Comparison of ENCODE assay signal across 8 cellular contexts in the genomic region with DNA sequence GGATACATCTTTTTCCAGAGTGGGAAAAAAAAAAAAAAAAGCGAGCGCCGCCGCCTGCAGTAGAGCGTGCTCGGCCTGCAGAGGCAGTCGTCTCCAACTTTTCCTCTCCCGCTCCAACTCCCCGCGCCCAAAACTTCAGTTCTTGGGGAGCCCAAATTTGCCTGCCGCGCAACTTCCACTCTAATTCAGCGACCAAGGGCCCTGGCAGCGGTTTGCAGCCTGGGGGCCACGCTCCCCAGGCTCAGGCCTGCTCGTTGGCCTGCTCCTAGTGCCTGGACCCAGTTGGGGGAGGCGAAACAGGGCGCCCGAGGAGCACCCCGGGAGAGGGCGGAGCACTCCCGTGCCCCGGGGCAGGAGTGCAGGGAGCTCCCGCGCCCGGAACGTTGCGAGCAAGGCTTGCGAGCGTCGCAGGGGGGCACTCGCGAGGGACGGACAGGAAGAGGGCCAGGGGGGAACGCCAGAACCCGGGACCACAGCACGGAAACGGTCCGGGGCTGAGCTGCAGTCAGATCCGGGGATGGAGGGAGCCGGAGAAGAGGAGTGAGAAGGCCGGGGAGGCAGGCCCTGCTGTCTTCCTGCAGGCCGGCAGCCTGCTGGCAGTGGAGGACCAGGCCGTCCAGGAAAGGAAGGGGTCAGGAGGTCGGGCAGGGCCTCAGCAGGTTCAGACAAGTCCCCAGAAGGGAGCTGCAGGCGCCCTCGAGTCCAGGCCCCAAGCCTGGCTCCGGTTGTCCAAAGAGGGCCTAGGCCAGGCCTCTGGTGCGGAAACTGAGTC. TPM values are rescaled to one million over a fixed set of nuclear protein-coding genes. Genes with fewer than 3 reads are reported as not detected.
DNase-seq lines count a peak whose midpoint lies in the region; ATAC-seq and TF ChIP-seq lines count a peak whose summit lies in the region.

A gene with protein sequence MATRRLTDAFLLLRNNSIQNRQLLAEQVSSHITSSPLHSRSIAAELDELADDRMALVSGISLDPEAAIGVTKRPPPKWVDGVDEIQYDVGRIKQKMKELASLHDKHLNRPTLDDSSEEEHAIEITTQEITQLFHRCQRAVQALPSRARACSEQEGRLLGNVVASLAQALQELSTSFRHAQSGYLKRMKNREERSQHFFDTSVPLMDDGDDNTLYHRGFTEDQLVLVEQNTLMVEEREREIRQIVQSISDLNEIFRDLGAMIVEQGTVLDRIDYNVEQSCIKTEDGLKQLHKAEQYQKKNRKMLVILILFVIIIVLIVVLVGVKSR (plus strand): TSS at position 508 of the 772 bp plus-strand sequence. CDS start 724 bp downstream, outside the sequence.

- POLR2A ChIA-PET in OCI-LY7 (lab: Charles Lee) = interaction anchor here (0.6 to 1.8 kb wide), 4 partner anchors 14 to 381 kb away, joined by 3 to 5 read pairs (median 4); partner anchors contain the start of gene ATP5F1E

- H3K27ac ChIP-seq in OCI-LY7 (ENCODE audit: low read depth, low read length, poor library complexity, severe bottlenecking) = peak within 1 kb of the TSS; percentile 74
- peak within 1 kb of the TSS; percentile 87 for H3K27ac ChIP-seq in epithelial cell of prostate

- H3K9me3 ChIP-seq in OCI-LY7 (ENCODE audit: low read length) = no peaks in the 10 kb centered on the region

- TSS peak; percentile 62 for BruUV-seq in OCI-LY7 (replicated peaks; lab: Mats Ljungman, UMichigan)

- peak; percentile 97 for DNase-seq in Caki2 (ENCODE audit: low read depth)
- peak; percentile 98 for DNase-seq in HuH-7.5 (ENCODE audit: low spot score)
- peak; percentile 94 for DNase-seq in OCI-LY7 (ENCODE audit: low spot score)
- peak; percentile 86 for DNase-seq in activated T-cell treated with anti-CD3 and anti-CD28 coated beads for 48 hours (ENCODE audit: low read depth)
- DNase-seq in epithelial cell of prostate (ENCODE audit: low read depth, low spot score) = peak; percentile 79
- DNase-seq in mucosa of gallbladder (ENCODE audit: low spot score) = peak; percentile 88
- peak; percentile 81 for DNase-seq in stimulated activated CD8-positive, alpha-beta memory T cell treated with anti-CD3 and anti-CD28 coated beads, Interleukin-4, amount 100 ng/mL, for 24 hours (ENCODE audit: low read depth)

- H3K4me2 ChIP-seq in OCI-LY7 (ENCODE audit: low read length) = peak within 1 kb of the TSS; percentile 97

- in situ Hi-C loops in Caki2 (cut with HindIII; ENCODE audit: low pct_unique_long_range_greater_than_20kb, low sequenced_read_pairs) = no loop called here

- H4K20me1 ChIP-seq in OCI-LY7 (ENCODE audit: insufficient read depth, low read length) = peaks cover 39% of the 10 kb centered on the region

- H3K36me3 ChIP-seq in OCI-LY7 (ENCODE audit: insufficient read depth, low read length) = peaks cover 15% of the 10 kb centered on the region

- intact Hi-C loops in OCI-LY7 (cut with micrococcal nuclease; ENCODE audit: unreplicated experiment) = loop anchor here (2.0 to 10.0 kb wide), 3 partner anchors 41 to 414 kb away; partner anchors contain the start of genes NPEPL1 and PRELID3B

- H3K79me2 ChIP-seq in OCI-LY7 (ENCODE audit: insufficient read depth, low read depth, low read length) = peaks cover 49% of the 10 kb centered on the region

- peak within 1 kb of the TSS; percentile 86 for H2AFZ ChIP-seq in OCI-LY7 (ENCODE audit: low read length)

- peak; percentile 58 for ATAC-seq in GM21447 (IDR thresholded peaks at IDR 0.05; ENCODE audit: unreplicated experiment)

- H3K4me3 ChIP-seq in OCI-LY7 (ENCODE audit: low read depth, low read length, poor library complexity, severe bottlenecking) = peak within 1 kb of the TSS; percentile 98

- H3K9me2 ChIP-seq in OCI-LY7 (ENCODE audit: insufficient read depth, low read length) = no peaks in the 10 kb centered on the region

- CTCF ChIA-PET in OCI-LY7 (lab: Charles Lee; ENCODE audit: unreplicated experiment) = no interaction called here

- TF ChIP-seq CTCF in OCI-LY7 (conservative IDR thresholded peaks at IDR 0.05; ENCODE audit: low read length) = peak; percentile 88

- H3K4me1 ChIP-seq in OCI-LY7 (ENCODE audit: insufficient read depth, low read length, poor library complexity, severe bottlenecking) = peaks cover 42% of the 10 kb centered on the region

RNA-seq across cellular contexts. Expression of the gene that starts here (rescaled TPM):
- total RNA-seq in Caki2 (2014; rRNA removed; shearing (Covaris generic); ENCODE audit: low replicate concordance) = 31.2 and 43.7 TPM in 2 replicates
- 48.2 and 50.5 TPM in 2 replicates for total RNA-seq in OCI-LY7 (2014; rRNA removed; shearing (Covaris generic))
- 84.2 and 89.5 TPM in 2 replicates for total RNA-seq in OCI-LY7 (2022)
- 63.7 TPM for total RNA-seq in mucosa of gallbladder

Comparison
In these comparisons a context has a peak if more than half of its experiments do, and no peak if none do; other contexts are left out.
1. Peak in every context shown above with its lines: DNase-seq, ATAC-seq, H3K4me3 ChIP-seq and H3K27ac ChIP-seq.